Comparison of ENCODE assay signal across 20 cellular contexts in the genomic region with DNA sequence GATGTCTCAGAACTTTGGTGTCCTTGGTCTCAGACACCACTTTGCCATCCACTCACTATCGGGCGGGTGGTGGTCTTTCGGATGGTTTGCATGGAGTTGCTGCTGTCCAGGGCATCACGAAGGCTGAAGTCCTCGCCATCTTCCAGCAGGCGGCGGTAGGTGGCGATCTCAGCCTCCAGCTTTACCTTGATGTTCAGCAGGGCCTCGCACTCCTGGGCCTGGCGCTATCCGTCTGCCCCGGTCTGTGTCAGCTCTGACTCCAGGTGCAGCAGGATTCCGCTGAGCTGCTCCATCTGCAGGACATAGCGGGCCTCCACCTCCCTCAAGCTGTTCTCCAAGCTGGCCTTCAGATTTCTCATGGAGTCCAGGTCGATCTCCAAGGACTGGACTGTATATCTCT.
"Had no signal": no experiment of that assay in that cellular context is flagged by ENCODE, and none has a peak within 500 bp of the region (broad histone marks: within the 10 kb centered on the region; RNA-seq: fewer than 3 reads in every experiment).

No MANE protein-coding gene starts in this region.

- H3K36me3 ChIP-seq: adrenal gland, heart right ventricle, neural progenitor cell, pancreas, suprapubic skin, transverse colon, vagina had no signal

- H3K36me3 Mint-ChIP-seq: neural progenitor cell had no signal

- H3K4me3 ChIP-seq: adrenal gland, dorsolateral prefrontal cortex, heart right ventricle, neural progenitor cell, pancreas, smooth muscle cell, suprapubic skin, transverse colon, vagina had no signal

- H3K4me1 Mint-ChIP-seq: neural progenitor cell; stimulated activated naive CD8-positive, alpha-beta T cell treated with anti-CD3 and anti-CD28 coated beads, Interleukin-15, amount 100 ng/mL, for 72 hours had no signal

- H3K9ac ChIP-seq: neural progenitor cell had no signal

- H2AFZ ChIP-seq: neural progenitor cell had no signal

- H3K4me1 ChIP-seq: adrenal gland, heart right ventricle, neural progenitor cell, pancreas, suprapubic skin, transverse colon, vagina had no signal

- H3K27me3 ChIP-seq: adrenal gland, heart right ventricle, neural progenitor cell, pancreas, suprapubic skin, transverse colon, vagina had no signal

- H3K27ac ChIP-seq: adrenal gland, dorsolateral prefrontal cortex, heart right ventricle, neural progenitor cell, pancreas, suprapubic skin, transverse colon, vagina had no signal

- H3K9me3 ChIP-seq: adrenal gland, pancreas, transverse colon, vagina had no signal

- H3K4me3 Mint-ChIP-seq: stimulated activated naive CD8-positive, alpha-beta T cell treated with anti-CD3 and anti-CD28 coated beads, Interleukin-15, amount 100 ng/mL, for 72 hours had no signal

- DNase-seq: activated CD4-positive, alpha-beta T cell treated with anti-CD3 and anti-CD28 coated beads, Interleukin-2, amount 50 U/mL, for 1 hour; activated CD4-positive, CD25-positive, alpha-beta regulatory T cell treated with anti-CD3 and anti-CD28 coated beads, Interleukin-2, amount 50 U/mL, for 72 hours; activated CD8-positive, alpha-beta memory T cell treated with anti-CD3 and anti-CD28 coated beads for 24 hours; activated gamma-delta T cell treated with Interleukin-2 at 50 U/mL for 16 hours; adrenal gland; dorsolateral prefrontal cortex; heart right ventricle; left ventricle myocardium superior; pancreas; stimulated activated CD4-positive, alpha-beta T cell treated with anti-CD3 and anti-CD28 coated beads, Interleukin-4, amount 100 ng/mL, for 1 hour; stimulated activated naive CD8-positive, alpha-beta T cell treated with anti-CD3 and anti-CD28 coated beads, Interleukin-15, amount 100 ng/mL, for 72 hours; T-helper 1 cell; T1000; transverse colon had no signal

- ATAC-seq: activated naive CD4-positive, alpha-beta T cell treated with anti-CD3 and anti-CD28 coated beads, Interleukin-2, amount 50 U/mL, for 72 hours; heart right ventricle; left ventricle myocardium superior; pancreas; sciatic nerve; stimulated activated naive CD8-positive, alpha-beta T cell treated with anti-CD3 and anti-CD28 coated beads, Interleukin-15, amount 100 ng/mL, for 72 hours had no signal

- H3K4me2 ChIP-seq: neural progenitor cell, smooth muscle cell had no signal

- H3K27ac Mint-ChIP-seq: activated naive CD4-positive, alpha-beta T cell treated with anti-CD3 and anti-CD28 coated beads, Interleukin-2, amount 50 U/mL, for 72 hours; neural progenitor cell; stimulated activated naive CD8-positive, alpha-beta T cell treated with anti-CD3 and anti-CD28 coated beads, Interleukin-15, amount 100 ng/mL, for 72 hours had no signal
